In genomic region chr16:29961127-29961478, GRCh38 we compare ENCODE assay signal across 8 cellular contexts. TPM values are rescaled to one million over a fixed set of nuclear protein-coding genes. Genes with fewer than 3 reads are reported as not detected.
DNase-seq lines count a peak whose midpoint lies in the region; ATAC-seq and TF ChIP-seq lines count a peak whose summit lies in the region.

No MANE protein-coding gene starts in this region.

- H3K9me3 ChIP-seq in ES-I3 (ENCODE audit: control insufficient read depth, insufficient read depth, low read length) (no peaks in the 10 kb centered on the region), PC-3 (ENCODE audit: low read length) (no peaks in the 10 kb centered on the region), esophagus (ENCODE audit: control insufficient read depth in 2 of 2, insufficient read depth in 1 of 2, low read depth in 1 of 2, low read length in 1 of 2) (no peaks in the 10 kb centered on the region)

- H4K20me1 ChIP-seq in PC-3 (ENCODE audit: low read length), result no peaks in the 10 kb centered on the region

- H3K9me2 ChIP-seq in PC-3 (replicated peaks; ENCODE audit: low read length), result no peaks in the 10 kb centered on the region

- ATAC-seq in PC-3, result no peak

- no peak for TF ChIP-seq CTCF in PC-3 (conservative IDR thresholded peaks at IDR 0.05; ENCODE audit: low read depth, low read length)
- TF ChIP-seq CTCF in retinal pigment epithelial cell (conservative IDR thresholded peaks at IDR 0.05; ENCODE audit: low read depth, low read length), result no peak

- H3K9ac ChIP-seq in ES-I3 (ENCODE audit: low read depth, low read length) (peak overlapping the region; percentile 78; the same call in 1 of the 2 replicates), PC-3 (ENCODE audit: low read length) (peak overlapping the region; percentile 90)

- H3K27ac ChIP-seq in PC-3 (ENCODE audit: low read length) (peak overlapping the region; percentile 76), esophagus (ENCODE audit: low read depth in 2 of 2, low read length in 1 of 2) (peak overlapping the region; percentile 94 to 98)

- H3K36me3 ChIP-seq in ES-I3 (ENCODE audit: insufficient read depth, low read length) (no peaks in the 10 kb centered on the region), PC-3 (ENCODE audit: low read depth, low read length) (no peaks in the 10 kb centered on the region), esophagus (ENCODE audit: control insufficient read depth in 2 of 2, insufficient read depth in 2 of 2, low read length in 1 of 2) (no peaks in the 10 kb centered on the region)

- 60 to 61% methylated on average over 10 of the region's 10 CpGs for WGBS in esophagus, 2 donors

- BruUV-seq in PC-3 (replicated peaks; lab: Mats Ljungman, UMichigan), result no TSS peak

- H3K4me3 ChIP-seq in PC-3 (ENCODE audit: low read length), result peak overlapping the region; percentile 77
- peak overlapping the region; percentile 71 to 85 for H3K4me3 ChIP-seq in esophagus (ENCODE audit: low read depth in 1 of 2, low read length in 2 of 2)
- H3K4me3 ChIP-seq in retinal pigment epithelial cell (ENCODE audit: low read length), result peak overlapping the region; percentile 77

- no peaks in the 10 kb centered on the region for H3F3A ChIP-seq in PC-3 (ENCODE audit: low read length, unreplicated experiment)

- CTCF ChIA-PET in PC-3 (lab: Charles Lee), result no interaction called here

- H2AFZ ChIP-seq in PC-3 (ENCODE audit: low read length), result peak overlapping the region; percentile 96

- peak overlapping the region; percentile 98 for H3K4me2 ChIP-seq in PC-3 (ENCODE audit: low read length)

- H3K27me3 ChIP-seq in PC-3 (ENCODE audit: low read length) (no peaks in the 10 kb centered on the region), esophagus (ENCODE audit: control insufficient read depth in 1 of 2, insufficient read depth in 2 of 2, low read length in 2 of 2) (no peaks in the 10 kb centered on the region)

- DNase-seq in PC-3, result no peak
- DNase-seq in retinal pigment epithelial cell (ENCODE audit: low read depth), result no peak
- no peak for DNase-seq in foreskin melanocyte
- no peak for DNase-seq in NCI-H2081 (lab: John Stamatoyannopoulos, UW)
- no peak for DNase-seq in NCI-H748 treated with DMSO at 0.1 percent for 48 hours (lab: John Stamatoyannopoulos, UW)
- no peak for DNase-seq in stimulated activated CD4-positive, alpha-beta T cell treated with anti-CD3 and anti-CD28 coated beads, Interleukin-4, amount 100 ng/mL, for 24 hours

- no peaks in the 10 kb centered on the region for H3K79me2 ChIP-seq in PC-3 (ENCODE audit: low read length)

- intact Hi-C loops in PC-3 (cut with micrococcal nuclease), result no loop called here

- 0 out of 2 replicates have a peak, but pooled peaks cover 3% of the 10 kb centered on the region for H3K4me1 ChIP-seq in ES-I3 (ENCODE audit: insufficient read depth, low read length)
- H3K4me1 ChIP-seq in PC-3 (ENCODE audit: insufficient read depth, low read length), result peaks cover 11% of the 10 kb centered on the region
- H3K4me1 ChIP-seq in esophagus (ENCODE audit: control insufficient read depth in 2 of 2, insufficient read depth in 2 of 2, low read length in 1 of 2), result peaks cover 0 to 3% of the 10 kb centered on the region in 2 donors

- POLR2A ChIA-PET in PC-3 (lab: Charles Lee; ENCODE audit: unreplicated experiment), result no interaction called here

RNA-seq across cellular contexts. Expression of gene TMEM219, which starts 0.8 kb away (rescaled TPM):
- total RNA-seq in PC-3 (2014; rRNA removed), result 53.0 and 60.9 TPM in 2 replicates
- polyA plus RNA-seq in esophagus, result 10 to 100 TPM; 61.1 to 83.4 TPM

RNA-seq across cellular contexts. Expression of gene TAOK2, which starts 12.6 kb away (rescaled TPM):
- total RNA-seq in PC-3 (2014; rRNA removed), result 34.1 and 47.4 TPM in 2 replicates
- polyA plus RNA-seq in esophagus, result 10 to 100 TPM; 15.6 to 30.2 TPM

RNA-seq across cellular contexts. Expression of gene HIRIP3, which starts 34.3 kb away (rescaled TPM):
- 18.4 and 26.8 TPM in 2 replicates for total RNA-seq in PC-3 (2014; rRNA removed)
- 1 to 10 TPM; 6.3 to 9.7 TPM for polyA plus RNA-seq in esophagus

RNA-seq across cellular contexts. Expression of gene INO80E, which starts 34.9 kb away (rescaled TPM):
- 60.6 and 70.3 TPM in 2 replicates for total RNA-seq in PC-3 (2014; rRNA removed)
- 10 to 100 TPM; 46.4 to 82.1 TPM for polyA plus RNA-seq in esophagus

RNA-seq across cellular contexts. Expression of gene KCTD13, which starts 35.1 kb away (rescaled TPM):
- total RNA-seq in PC-3 (2014; rRNA removed), result 8.2 and 30.2 TPM in 2 replicates
- polyA plus RNA-seq in esophagus, result 10 to 100 TPM; 10.1 to 15.5 TPM
